Comparison of ENCODE assay signal across 10 cellular contexts in genomic region chr6:151241853-151242252, GRCh38. TPM values are rescaled to one million over a fixed set of nuclear protein-coding genes. Genes with fewer than 3 reads are reported as not detected.
A peak's percentile ranks its signal among the peaks of the same experiment; 100 is the strongest.
DNase-seq lines count a peak whose midpoint lies in the region; ATAC-seq and TF ChIP-seq lines count a peak whose summit lies in the region.
"Had no signal": no experiment of that assay in that cellular context is flagged by ENCODE, and none has a peak within 500 bp of the region (broad histone marks: within the 10 kb centered on the region; RNA-seq: fewer than 3 reads in every experiment).

No MANE protein-coding gene starts in this region.

- H4K91ac ChIP-seq in mesenchymal stem cell (ENCODE audit: low read length): no peak overlapping the region

- no peak overlapping the region for H2BK120ac ChIP-seq in mesenchymal stem cell (ENCODE audit: low read depth, low read length)

- peaks cover 65% of the 10 kb centered on the region for H3K27me3 Mint-ChIP-seq in activated CD4-positive, alpha-beta T cell treated with anti-CD3 and anti-CD28 coated beads, Interleukin-2, amount 10 ng/mL, durations not matched to agents 7 days and 5 days

- TF ChIP-seq POLR2A in tibial nerve (IDR thresholded peaks at IDR 0.05): no peak

- no peak overlapping the region for H2BK15ac ChIP-seq in mesenchymal stem cell (ENCODE audit: low read depth, poor library complexity, severe bottlenecking)

- H2AK5ac ChIP-seq in mesenchymal stem cell (ENCODE audit: low read length, severe bottlenecking): no peak overlapping the region

- WGBS in mesenchymal stem cell: 80% methylated on average over 4 of the region's 5 CpGs
- WGBS in tibial nerve, 2 donors: 63 to 68% methylated on average over 5 of the region's 5 CpGs

- no peak for ATAC-seq in HG02588 (IDR thresholded peaks at IDR 0.05; ENCODE audit: unreplicated experiment)
- no peak for ATAC-seq in GM18519 (IDR thresholded peaks at IDR 0.05; ENCODE audit: low FRiP score, unreplicated experiment)
- ATAC-seq in GM21447 (IDR thresholded peaks at IDR 0.05; ENCODE audit: unreplicated experiment): no peak

- DNase-seq in activated CD4-positive, alpha-beta T cell treated with anti-CD3 and anti-CD28 coated beads, Interleukin-2, amount 10 ng/mL, durations not matched to agents 7 days and 5 days: no peak
- no peak for DNase-seq in activated CD4-positive, alpha-beta T cell treated with anti-CD3 and anti-CD28 coated beads for 48 hours
- DNase-seq in cardiac fibroblast (ENCODE audit: low read depth in 2 of 2): peak; percentile 10 to 36
- no peak for DNase-seq in mesenchymal stem cell
- no peak for DNase-seq in tibial nerve (ENCODE audit: low spot score in 2 of 2)
- DNase-seq: effector CD4-positive, alpha-beta T cell; SHP77 had no signal

- peak overlapping the region; percentile 17 for H3K4me3 Mint-ChIP-seq in activated CD4-positive, alpha-beta T cell treated with anti-CD3 and anti-CD28 coated beads, Interleukin-2, amount 10 ng/mL, durations not matched to agents 7 days and 5 days

- H3K9me3 Mint-ChIP-seq in activated CD4-positive, alpha-beta T cell treated with anti-CD3 and anti-CD28 coated beads, Interleukin-2, amount 10 ng/mL, durations not matched to agents 7 days and 5 days: no peaks in the 10 kb centered on the region

- no peak for TF ChIP-seq CTCF in cardiac fibroblast (IDR thresholded peaks at IDR 0.05; ENCODE audit: low read depth, low read length)
- TF ChIP-seq CTCF in tibial nerve (IDR thresholded peaks at IDR 0.05): no peak

- no peak overlapping the region for H4K8ac ChIP-seq in mesenchymal stem cell (ENCODE audit: low read length)

- POLR2A ChIA-PET in activated CD4-positive, alpha-beta T cell treated with anti-CD3 and anti-CD28 coated beads, Interleukin-2, amount 10 ng/mL, durations not matched to agents 7 days and 5 days (lab: Charles Lee): no interaction called here

- H3K18ac ChIP-seq in mesenchymal stem cell (ENCODE audit: low read depth in 1 of 2, low read length in 2 of 2): no peak overlapping the region

- peaks cover 14% of the 10 kb centered on the region for H3K4me1 Mint-ChIP-seq in activated CD4-positive, alpha-beta T cell treated with anti-CD3 and anti-CD28 coated beads, Interleukin-2, amount 10 ng/mL, durations not matched to agents 7 days and 5 days

- H3K4me2 ChIP-seq in mesenchymal stem cell (ENCODE audit: low read length, poor library complexity, severe bottlenecking): peak overlapping the region; percentile 98

- no peak overlapping the region for H3K27ac Mint-ChIP-seq in activated CD4-positive, alpha-beta T cell treated with anti-CD3 and anti-CD28 coated beads, Interleukin-2, amount 10 ng/mL, durations not matched to agents 7 days and 5 days

- TF ChIP-seq EP300 in tibial nerve (IDR thresholded peaks at IDR 0.05): no peak

- no peak overlapping the region for H2AFZ ChIP-seq in mesenchymal stem cell (ENCODE audit: low read depth, low read length)

- peaks cover 5% of the 10 kb centered on the region for H3K79me1 ChIP-seq in mesenchymal stem cell (replicated peaks; ENCODE audit: low read length, poor library complexity, severe bottlenecking)

- H3K9ac ChIP-seq in mesenchymal stem cell (ENCODE audit: low read length): peak overlapping the region; percentile 86

- H3K36me3 ChIP-seq in mesenchymal stem cell (ENCODE audit: control insufficient read depth in 1 of 2, insufficient read depth in 2 of 2, low read depth in 1 of 2, low read length in 2 of 2) (no peaks in the 10 kb centered on the region), tibial nerve (peaks cover 0 to 8% (median 0%) of the 10 kb centered on the region in 3 donors)

- no peak overlapping the region for H3K23ac ChIP-seq in mesenchymal stem cell (ENCODE audit: low read length in 2 of 2)

- H3K27me3 ChIP-seq in mesenchymal stem cell (ENCODE audit: control insufficient read depth in 1 of 2, insufficient read depth in 1 of 2, low read length in 2 of 2) (no peaks in the 10 kb centered on the region), tibial nerve (peaks cover 0 to 7% of the 10 kb centered on the region in 2 donors)

- H3K4me3 ChIP-seq in cardiac fibroblast (replicated peaks in 1 of 2; ENCODE audit: low read depth in 2 of 2, low read length in 2 of 2): peak overlapping the region; percentile 89 to 93
- H3K4me3 ChIP-seq in mesenchymal stem cell (ENCODE audit: insufficient read depth in 1 of 2, low read depth in 1 of 2, low read length in 2 of 2): peak overlapping the region in 1 of 2 experiments; percentile 92
- peak overlapping the region; percentile 64 to 97 (median 85) for H3K4me3 ChIP-seq in tibial nerve

- H3K4me1 ChIP-seq in mesenchymal stem cell (ENCODE audit: control insufficient read depth, insufficient read depth, low read depth, low read length) (peaks cover 8% of the 10 kb centered on the region), tibial nerve (peaks cover 0 to 35% (median 4%) of the 10 kb centered on the region in 4 donors)

- no peak overlapping the region for H2BK12ac ChIP-seq in mesenchymal stem cell (ENCODE audit: low read length in 2 of 2)

- H2BK5ac ChIP-seq in mesenchymal stem cell (ENCODE audit: low read depth, low read length, poor library complexity, severe bottlenecking): no peak overlapping the region

- H3K9me3 ChIP-seq in mesenchymal stem cell (ENCODE audit: control insufficient read depth, low read length) (no peaks in the 10 kb centered on the region), tibial nerve (no peaks in the 10 kb centered on the region)

- H3K36me3 Mint-ChIP-seq in activated CD4-positive, alpha-beta T cell treated with anti-CD3 and anti-CD28 coated beads, Interleukin-2, amount 10 ng/mL, durations not matched to agents 7 days and 5 days (ENCODE audit: low read depth): no peaks in the 10 kb centered on the region

- H3K14ac ChIP-seq in mesenchymal stem cell (ENCODE audit: low read length in 2 of 2): no peak overlapping the region

- no peak overlapping the region for H3K4ac ChIP-seq in mesenchymal stem cell (ENCODE audit: low read depth in 1 of 2, low read length in 2 of 2)

- CTCF ChIA-PET in activated CD4-positive, alpha-beta T cell treated with anti-CD3 and anti-CD28 coated beads, Interleukin-2, amount 10 ng/mL, durations not matched to agents 7 days and 5 days (lab: Charles Lee): interaction anchor here (0.6 kb wide), 2 partner anchors 62 to 766 kb away, joined by 3 read pairs; no protein-coding TSS in a partner anchor

- H3K27ac ChIP-seq in mesenchymal stem cell (ENCODE audit: low read length, poor library complexity, severe bottlenecking) (no peak overlapping the region), tibial nerve (peak overlapping the region in 2 of 4 donors; percentile 96 to 98)

RNA-seq across cellular contexts. Expression of gene AKAP12, which starts 2.1 kb away (rescaled TPM):
- under 1 TPM; 0.52 to 0.60 TPM for total RNA-seq in activated CD4-positive, alpha-beta T cell treated with anti-CD3 and anti-CD28 coated beads, Interleukin-2, amount 10 ng/mL, durations not matched to agents 7 days and 5 days
- polyA plus RNA-seq in mesenchymal stem cell (2013, experiment 1 of 2): 62.5 TPM
- polyA plus RNA-seq in mesenchymal stem cell (2013, experiment 2 of 2): 58.1 TPM
- total RNA-seq in tibial nerve: 100 to 1,000 TPM; 214 to 268 (median 232) TPM

Comparison
In these comparisons a context has a peak if more than half of its experiments do, and no peak if none do; other contexts are left out.
1. DNase-seq: peak in cardiac fibroblast (2 of 2); none in activated CD4-positive, alpha-beta T cell treated with anti-CD3 and anti-CD28 coated beads, Interleukin-2, amount 10 ng/mL, durations not matched to agents 7 days and 5 days (single experiment), activated CD4-positive, alpha-beta T cell treated with anti-CD3 and anti-CD28 coated beads for 48 hours (single experiment), mesenchymal stem cell (single experiment) and tibial nerve (0 of 2).
2. RNA of gene AKAP12, which starts 2.1 kb away (total RNA-seq): 214 to 268 TPM in tibial nerve; 0.52 to 0.60 TPM in activated CD4-positive, alpha-beta T cell treated with anti-CD3 and anti-CD28 coated beads, Interleukin-2, amount 10 ng/mL, durations not matched to agents 7 days and 5 days; every median in the first group is over 100 times any median in the second.